In the genomic region with DNA sequence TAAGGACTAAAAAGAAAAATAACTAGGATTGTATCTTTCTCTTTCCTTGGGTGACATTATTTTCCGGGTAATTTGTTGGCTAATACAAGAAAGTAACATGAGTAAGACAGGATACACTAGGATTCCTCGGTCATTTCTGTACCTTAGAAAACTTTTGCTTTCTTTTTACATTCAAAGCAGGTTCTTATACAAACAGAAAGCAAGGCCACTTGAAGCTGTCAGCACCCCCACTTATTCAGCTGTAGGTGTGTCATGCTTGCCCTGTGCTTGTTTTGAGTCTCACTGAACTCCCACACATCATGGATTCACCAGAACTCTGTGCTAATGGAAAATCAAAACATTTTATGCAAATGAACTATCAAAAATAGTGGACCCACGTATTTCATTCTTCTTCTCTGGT, we compare ENCODE assay signal across 15 cellular contexts.
"Had no signal": no experiment of that assay in that cellular context is flagged by ENCODE, and none has a peak within 500 bp of the region (broad histone marks: within the 10 kb centered on the region; RNA-seq: fewer than 3 reads in every experiment).

No MANE protein-coding gene starts in this region.

- H3K9ac ChIP-seq: parathyroid adenoma had no signal

- H3K4me1 ChIP-seq: parathyroid adenoma had no signal

- H2AFZ ChIP-seq: parathyroid adenoma had no signal

- H3K27me3 ChIP-seq: neutrophil had no signal

- ATAC-seq: activated CD4-positive, CD25-positive, alpha-beta regulatory T cell treated with anti-CD3 and anti-CD28 coated beads, Interleukin-2, amount 50 U/mL, for 24 hours; activated T-helper 17 cell treated with anti-CD3 and anti-CD28 coated beads, Interleukin-2, amount 50 U/mL, for 72 hours; left lobe of liver; natural killer cell; stimulated activated effector memory CD8-positive, alpha-beta T cell treated with anti-CD3 and anti-CD28 coated beads, Interleukin-12 subunit alpha, Interleukin-12 subunit beta, amount 100 ng/mL, for 72 hours had no signal

- H3K27ac ChIP-seq: neutrophil, parathyroid adenoma had no signal

- H3K79me2 ChIP-seq: parathyroid adenoma had no signal

- H3K36me3 ChIP-seq: neutrophil had no signal

- H3K9me3 ChIP-seq: neutrophil had no signal

- DNase-seq: activated CD4-positive, alpha-beta T cell treated with anti-CD3 and anti-CD28 coated beads, Interleukin-2, amount 50 U/mL, for 1 hour; activated naive CD4-positive, alpha-beta T cell treated with anti-CD3 and anti-CD28 coated beads for 36 hours; activated T-cell treated with anti-CD3 and anti-CD28 coated beads for 4 hours; endodermal cell; islet precursor cell; natural killer cell; stimulated activated CD4-positive, alpha-beta T cell treated with anti-CD3 and anti-CD28 coated beads, Interleukin-12 subunit alpha, Interleukin-12 subunit beta, amount 100 ng/mL, for 4 hours; stimulated activated CD4-positive, alpha-beta T cell treated with anti-CD3 and anti-CD28 coated beads, Interleukin-2, amount 100 ng/mL, for 24 hours; T1000 had no signal
